Comparison of ENCODE assay signal across 9 cellular contexts in the genomic region with DNA sequence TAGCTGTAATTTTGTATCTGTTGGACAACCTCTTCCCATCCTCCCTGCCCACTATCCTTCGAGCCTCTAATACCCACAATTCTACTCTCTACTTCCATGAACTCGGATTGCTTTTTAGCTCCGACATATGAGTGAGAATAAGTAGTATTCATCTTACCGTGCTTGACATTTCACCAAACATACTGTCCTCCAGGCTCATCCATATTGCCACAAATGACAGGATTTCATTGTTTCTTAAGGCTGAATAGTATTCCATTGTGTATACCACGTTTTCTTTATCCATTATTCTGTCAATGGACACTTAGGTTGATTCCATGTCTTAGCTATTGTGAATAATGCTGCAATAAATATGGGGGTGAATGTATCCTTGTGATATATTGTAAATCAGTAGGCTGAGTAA. TPM values are rescaled to one million over a fixed set of nuclear protein-coding genes. Genes with fewer than 3 reads are reported as not detected.
"Had no signal": no experiment of that assay in that cellular context is flagged by ENCODE, and none has a peak within 500 bp of the region (broad histone marks: within the 10 kb centered on the region; RNA-seq: fewer than 3 reads in every experiment).

No MANE protein-coding gene starts in this region.

- H3K4me3 ChIP-seq: K562 had no signal

- DNase-seq: IMR-90, KBM-7, KG1 had no signal

- H3K27ac ChIP-seq: HL-60, KMS-11 had no signal

- H3K4me2 ChIP-seq: KMS-11 had no signal

- FAIRE-seq: HepG2, HTR-8/SVneo, K562 had no signal

- H3K9ac ChIP-seq: KMS-11 had no signal

- ATAC-seq: HepG2, K562 had no signal

RNA-seq across cellular contexts. Expression of gene TTC29, which starts 26.4 kb away (rescaled TPM):
- polyA plus RNA-seq: HepG2, IgD-negative memory B cell, IMR-90 had no signal
